Comparison of ENCODE assay signal across 19 cellular contexts in the genomic region with DNA sequence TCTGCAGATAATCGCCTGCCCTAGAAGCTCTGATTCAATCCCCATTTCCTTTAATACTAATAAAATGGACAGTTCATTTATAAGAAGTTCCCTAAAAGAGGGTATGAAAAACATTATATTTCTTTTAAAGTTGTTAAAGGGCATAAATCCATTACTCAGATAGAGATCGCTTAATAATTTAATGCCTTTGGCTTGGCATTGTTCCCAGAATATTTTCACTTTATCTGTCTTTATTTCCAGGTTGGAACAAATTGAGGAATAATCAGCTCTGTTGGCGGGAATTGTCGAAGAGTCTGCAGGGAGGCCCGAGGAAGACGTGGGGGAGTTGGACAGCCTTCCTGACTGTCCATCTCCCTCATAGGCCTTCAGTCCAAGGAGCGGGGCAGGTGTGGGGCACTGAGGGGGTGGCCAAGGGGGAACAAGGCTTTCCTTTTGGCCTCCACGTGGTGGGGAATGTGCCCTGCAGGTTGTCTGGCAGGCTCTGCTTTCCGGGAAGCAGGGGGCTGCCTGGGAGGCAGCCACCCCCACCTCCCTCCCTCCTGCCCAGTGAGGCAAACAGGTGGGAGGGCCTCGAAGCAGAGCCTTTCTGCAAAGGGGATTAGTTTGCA.
DNase-seq lines count a peak whose midpoint lies in the region; ATAC-seq and TF ChIP-seq lines count a peak whose summit lies in the region.
"Had no signal": no experiment of that assay in that cellular context is flagged by ENCODE, and none has a peak within 500 bp of the region (broad histone marks: within the 10 kb centered on the region; RNA-seq: fewer than 3 reads in every experiment).

No MANE protein-coding gene starts in this region.

- H3K79me1 ChIP-seq in mesenchymal stem cell (replicated peaks; ENCODE audit: low read length, poor library complexity, severe bottlenecking): no peaks in the 10 kb centered on the region

- no peak overlapping the region for H2AK5ac ChIP-seq in mesenchymal stem cell (ENCODE audit: low read length, severe bottlenecking)

- no peak overlapping the region for H2BK5ac ChIP-seq in mesenchymal stem cell (ENCODE audit: low read depth, low read length, poor library complexity, severe bottlenecking)

- no peak overlapping the region for H2BK12ac ChIP-seq in mesenchymal stem cell (ENCODE audit: low read length in 2 of 2)

- H2BK120ac ChIP-seq in mesenchymal stem cell (ENCODE audit: low read depth, low read length): no peak overlapping the region

- peak in 2 of 3 experiments; percentile 32 to 57 for DNase-seq in NCI-H1417 (lab: John Stamatoyannopoulos, UW)
- no peak for DNase-seq in NCI-H1417 treated with DMSO at 0.1 percent for 48 hours (lab: John Stamatoyannopoulos, UW)
- DNase-seq in DMS79 treated with DMSO at 0.1 percent for 48 hours (lab: John Stamatoyannopoulos, UW): peak; percentile 69
- no peak for DNase-seq in T-helper 17 cell
- DNase-seq in AG08395 (ENCODE audit: low spot score): no peak
- no peak for DNase-seq in mesenchymal stem cell
- DNase-seq in NCI-H510A treated with DMSO at 0.1 percent for 48 hours (lab: John Stamatoyannopoulos, UW): no peak
- DNase-seq: 8988T; activated CD4-positive, alpha-beta T cell treated with anti-CD3 and anti-CD28 coated beads for 4 hours; activated naive CD8-positive, alpha-beta T cell treated with anti-CD3 and anti-CD28 coated beads, Interleukin-2, amount 50 U/mL, for 24 hours; activated T-cell treated with anti-CD3 and anti-CD28 coated beads, Interleukin-2, amount 50 U/mL, for 48 hours; CD8-positive, alpha-beta T cell; cerebellar nuclear complex; IMR-90; mucosa of descending colon; stimulated activated CD4-positive, alpha-beta T cell treated with anti-CD3 and anti-CD28 coated beads, Interleukin-12 subunit alpha, Interleukin-12 subunit beta, amount 100 ng/mL, for 4 hours; T-helper 2 cell had no signal

- ATAC-seq in T-helper 17 cell: no peak
- ATAC-seq: activated naive CD8-positive, alpha-beta T cell treated with anti-CD3 and anti-CD28 coated beads, Interleukin-2, amount 50 U/mL, for 24 hours; CD8-positive, alpha-beta T cell had no signal

- no peak overlapping the region for H3K14ac ChIP-seq in mesenchymal stem cell (ENCODE audit: low read length in 2 of 2)

- no peak overlapping the region for H3K4ac ChIP-seq in mesenchymal stem cell (ENCODE audit: low read depth in 1 of 2, low read length in 2 of 2)

- H3K9ac ChIP-seq in mesenchymal stem cell (ENCODE audit: low read length): no peak overlapping the region

- H3K4me3 ChIP-seq in mesenchymal stem cell (ENCODE audit: insufficient read depth in 1 of 2, low read depth in 1 of 2, low read length in 2 of 2): no peak overlapping the region
- H3K4me3 ChIP-seq: mucosa of descending colon had no signal

- no peak overlapping the region for H3K23ac ChIP-seq in mesenchymal stem cell (ENCODE audit: low read length in 2 of 2)

- no peak overlapping the region for H4K8ac ChIP-seq in mesenchymal stem cell (ENCODE audit: low read length)

- H3K4me1 Mint-ChIP-seq in T-helper 17 cell (peaks cover 31% of the 10 kb centered on the region), nephron (peaks cover 30% of the 10 kb centered on the region)
- H3K4me1 Mint-ChIP-seq: activated naive CD8-positive, alpha-beta T cell treated with anti-CD3 and anti-CD28 coated beads, Interleukin-2, amount 50 U/mL, for 24 hours had no signal

- H3K36me3 Mint-ChIP-seq in T-helper 17 cell (ENCODE audit: low read depth) (peaks cover 2% of the 10 kb centered on the region), nephron (ENCODE audit: low read depth) (no peaks in the 10 kb centered on the region)
- H3K36me3 Mint-ChIP-seq: CD8-positive, alpha-beta T cell had no signal

- H3K4me2 ChIP-seq in mesenchymal stem cell (ENCODE audit: low read length, poor library complexity, severe bottlenecking): no peak overlapping the region

- no peak overlapping the region for H2BK15ac ChIP-seq in mesenchymal stem cell (ENCODE audit: low read depth, poor library complexity, severe bottlenecking)

- H3K27me3 ChIP-seq in mesenchymal stem cell (ENCODE audit: control insufficient read depth in 1 of 2, insufficient read depth in 1 of 2, low read length in 2 of 2): peaks cover under 1 to 40% of the 10 kb centered on the region in 2 experiments

- no peaks in the 10 kb centered on the region for H3K4me1 ChIP-seq in mesenchymal stem cell (ENCODE audit: control insufficient read depth, insufficient read depth, low read depth, low read length)

- no peak overlapping the region for H2AFZ ChIP-seq in mesenchymal stem cell (ENCODE audit: low read depth, low read length)

- no peak overlapping the region for H3K27ac ChIP-seq in mesenchymal stem cell (ENCODE audit: low read length, poor library complexity, severe bottlenecking)

- H3K27ac Mint-ChIP-seq in T-helper 17 cell (peak overlapping the region; percentile 57), nephron (peak overlapping the region; percentile 81 to 92 (median 90))
- H3K27ac Mint-ChIP-seq: activated naive CD8-positive, alpha-beta T cell treated with anti-CD3 and anti-CD28 coated beads, Interleukin-2, amount 50 U/mL, for 24 hours; CD8-positive, alpha-beta T cell; stimulated activated naive CD8-positive, alpha-beta T cell treated with anti-CD3 and anti-CD28 coated beads, Interleukin-15, Interleukin-2, amounts not matched to agents 100 ng/mL and 50 ng/mL, for 24 hours had no signal

- no peak overlapping the region for H3K18ac ChIP-seq in mesenchymal stem cell (ENCODE audit: low read depth in 1 of 2, low read length in 2 of 2)

- 68% methylated on average over 6 of the region's 10 CpGs for WGBS in mesenchymal stem cell

- peak in 1 of 3 experiments; percentile 34 for TF ChIP-seq CTCF in nephron (IDR thresholded peaks at IDR 0.05; ENCODE audit: unreplicated experiment in 3 of 3)

- no peak overlapping the region for H4K91ac ChIP-seq in mesenchymal stem cell (ENCODE audit: low read length)

- H3K36me3 ChIP-seq in mesenchymal stem cell (ENCODE audit: control insufficient read depth in 1 of 2, insufficient read depth in 2 of 2, low read depth in 1 of 2, low read length in 2 of 2): no peaks in the 10 kb centered on the region

- H3K9me3 ChIP-seq in T-helper 17 cell (ENCODE audit: control insufficient read depth, low read length, poor library complexity, severe bottlenecking): no peaks in the 10 kb centered on the region
- no peaks in the 10 kb centered on the region for H3K9me3 ChIP-seq in mesenchymal stem cell (ENCODE audit: control insufficient read depth, low read length)
- H3K9me3 ChIP-seq: mucosa of descending colon had no signal

- H3K27me3 Mint-ChIP-seq in T-helper 17 cell: peaks cover 19% of the 10 kb centered on the region
- H3K27me3 Mint-ChIP-seq in nephron (ENCODE audit: low read depth): peaks cover 8% of the 10 kb centered on the region

- H3K4me3 Mint-ChIP-seq in T-helper 17 cell (no peak overlapping the region), nephron (peak overlapping the region in 2 of 3 experiments; percentile 1 to 2)
- H3K4me3 Mint-ChIP-seq: activated naive CD8-positive, alpha-beta T cell treated with anti-CD3 and anti-CD28 coated beads, Interleukin-2, amount 50 U/mL, for 24 hours; CD8-positive, alpha-beta T cell; stimulated activated naive CD8-positive, alpha-beta T cell treated with anti-CD3 and anti-CD28 coated beads, Interleukin-15, Interleukin-2, amounts not matched to agents 100 ng/mL and 50 ng/mL, for 24 hours had no signal

- no peaks in the 10 kb centered on the region for H3K9me3 Mint-ChIP-seq in nephron
- H3K9me3 Mint-ChIP-seq: activated naive CD8-positive, alpha-beta T cell treated with anti-CD3 and anti-CD28 coated beads, Interleukin-2, amount 50 U/mL, for 24 hours; CD8-positive, alpha-beta T cell; stimulated activated naive CD8-positive, alpha-beta T cell treated with anti-CD3 and anti-CD28 coated beads, Interleukin-15, Interleukin-2, amounts not matched to agents 100 ng/mL and 50 ng/mL, for 24 hours had no signal

Comparison
In these comparisons a context has a peak if more than half of its experiments do, and no peak if none do; other contexts are left out.
1. DNase-seq: peak in NCI-H1417 (2 of 3) and DMS79 treated with DMSO at 0.1 percent for 48 hours (single experiment); none in NCI-H1417 treated with DMSO at 0.1 percent for 48 hours (single experiment), T-helper 17 cell (0 of 3), AG08395 (single experiment), mesenchymal stem cell (single experiment) and NCI-H510A treated with DMSO at 0.1 percent for 48 hours (single experiment).